Comparison of ENCODE assay signal across 8 cellular contexts in genomic region chr12:6697584-6698351, GRCh38. TPM values are rescaled to one million over a fixed set of nuclear protein-coding genes. Genes with fewer than 3 reads are reported as not detected.
DNase-seq lines count a peak whose midpoint lies in the region; ATAC-seq and TF ChIP-seq lines count a peak whose summit lies in the region.

No MANE protein-coding gene starts in this region.

- DNase-seq in cardiac muscle cell (ENCODE audit: low read depth in 1 of 2, low spot score in 1 of 2) (peak; percentile 40 to 71), left cardiac atrium (no peak), LoVo (ENCODE audit: low spot score) (peak; percentile 59), adipocyte (ENCODE audit: low read depth) (peak; percentile 63), left kidney (ENCODE audit: low read depth, low spot score) (peak; percentile 79), NCI-H2029 (lab: John Stamatoyannopoulos, UW) (no peak)

- peaks cover 5% of the 10 kb centered on the region for H3K4me1 ChIP-seq in cardiac muscle cell (ENCODE audit: low read depth)
- peaks cover 4% of the 10 kb centered on the region for H3K4me1 ChIP-seq in adipocyte (ENCODE audit: control insufficient read depth, insufficient read depth, low read length)

- H3K4me3 ChIP-seq in cardiac muscle cell (no peak overlapping the region), adipocyte (ENCODE audit: low read length) (no peak overlapping the region)

- no peaks in the 10 kb centered on the region for H3K36me3 ChIP-seq in cardiac muscle cell
- H3K36me3 ChIP-seq in adipocyte (ENCODE audit: control insufficient read depth, insufficient read depth, low read length, severe bottlenecking): no peaks in the 10 kb centered on the region

- H3K9ac ChIP-seq in adipocyte (ENCODE audit: low read length): no peak overlapping the region

- intact Hi-C loops in left cardiac atrium (cut with DNase I): loop anchor here in 1 of 2 donors (10.0 kb wide), 1 partner anchor 83 kb away; no protein-coding TSS in a partner anchor

- no peak overlapping the region for H3K27ac ChIP-seq in cardiac muscle cell

- TF ChIP-seq CTCF in cardiac muscle cell (IDR thresholded peaks at IDR 0.05; ENCODE audit: low read depth, low read length): peak; percentile 67

- ATAC-seq in left cardiac atrium (no peak), GM19351 (IDR thresholded peaks at IDR 0.05; ENCODE audit: unreplicated experiment) (no peak), HG02870 (IDR thresholded peaks at IDR 0.05; ENCODE audit: unreplicated experiment) (no peak)

- H3K27me3 ChIP-seq in cardiac muscle cell (peaks cover 40% of the 10 kb centered on the region), adipocyte (replicated peaks; ENCODE audit: control insufficient read depth, insufficient read depth, low read length) (peaks cover 17% of the 10 kb centered on the region)

- H3K9me3 ChIP-seq in cardiac muscle cell (ENCODE audit: low read depth): no peaks in the 10 kb centered on the region
- H3K9me3 ChIP-seq in adipocyte (ENCODE audit: control insufficient read depth, low read length): no peaks in the 10 kb centered on the region

RNA-seq across cellular contexts. Expression of gene PIANP, which starts 2.8 kb away (rescaled TPM):
- total RNA-seq in cardiac muscle cell: 0.36 and 5.5 TPM in 2 replicates
- polyA plus RNA-seq in cardiac muscle cell: 4.1 and 5.0 TPM in 2 replicates
- total RNA-seq in left cardiac atrium: under 1 TPM; 0.18 to 0.42 TPM

RNA-seq across cellular contexts. Expression of gene ZNF384, which starts 8.6 kb away (rescaled TPM):
- total RNA-seq in cardiac muscle cell (39.4 and 44.9 TPM in 2 replicates), left cardiac atrium (10 to 100 TPM; 28.3 to 31.2 TPM)
- polyA plus RNA-seq in cardiac muscle cell: 38.2 and 44.1 TPM in 2 replicates

RNA-seq across cellular contexts. Expression of gene COPS7A, which starts 26.1 kb away (rescaled TPM):
- total RNA-seq in cardiac muscle cell (71.0 and 82.1 TPM in 2 replicates), left cardiac atrium (10 to 100 TPM; 61.3 to 71.2 TPM)
- 97.7 and 108 TPM in 2 replicates for polyA plus RNA-seq in cardiac muscle cell

RNA-seq across cellular contexts. Expression of gene ING4, which starts 34.8 kb away (rescaled TPM):
- total RNA-seq in cardiac muscle cell (95.2 and 107 TPM in 2 replicates), left cardiac atrium (10 to 100 TPM; 16.8 to 28.5 TPM)
- polyA plus RNA-seq in cardiac muscle cell: 95.3 and 96.2 TPM in 2 replicates

RNA-seq across cellular contexts. Expression of gene ACRBP, which starts 50.5 kb away (rescaled TPM):
- 0.99 and 2.8 TPM in 2 replicates for total RNA-seq in cardiac muscle cell
- polyA plus RNA-seq in cardiac muscle cell: 2.6 and 7.0 TPM in 2 replicates
- total RNA-seq in left cardiac atrium: under 1 TPM; 0.60 to 0.88 TPM

Comparison
In these comparisons a context has a peak if more than half of its experiments do, and no peak if none do; other contexts are left out.
1. DNase-seq: peak in cardiac muscle cell (2 of 2), LoVo (single experiment), adipocyte (single experiment) and left kidney (single experiment); none in left cardiac atrium (single experiment) and NCI-H2029 (single experiment).